In genomic region chr19:11194657-11195056, GRCh38 we compare ENCODE assay signal across 2 cellular contexts.
TF ChIP-seq lines count a peak whose summit lies in the region.

No MANE protein-coding gene starts in this region.

TF ChIP-seq in liver, 16 proteins besides CTCF, POLR2A, EP300 and RAD21:
- TF ChIP-seq SP1 (IDR thresholded peaks at IDR 0.05) = no peak
- TF ChIP-seq GABPA (IDR thresholded peaks at IDR 0.05 in 1 of 2, conservative IDR thresholded peaks at IDR 0.05 in 1 of 2) = no peak
- TF ChIP-seq HNF4A (conservative IDR thresholded peaks at IDR 0.05) = no peak
- TF ChIP-seq FOXA1 (IDR thresholded peaks at IDR 0.05) = no peak
- no peak for TF ChIP-seq MAX (IDR thresholded peaks at IDR 0.05)
- no peak for TF ChIP-seq ATF3 (IDR thresholded peaks at IDR 0.05)
- no peak for TF ChIP-seq RXRA (IDR thresholded peaks at IDR 0.05)
- no peak for TF ChIP-seq JUND (IDR thresholded peaks at IDR 0.05)
- TF ChIP-seq NR2F2 (IDR thresholded peaks at IDR 0.05) = no peak
- TF ChIP-seq TAF1 (conservative IDR thresholded peaks at IDR 0.05) = no peak
- no peak for TF ChIP-seq REST (IDR thresholded peaks at IDR 0.05)
- no peak for TF ChIP-seq ZBTB33 (IDR thresholded peaks at IDR 0.05)
- no peak for TF ChIP-seq HNF4G (IDR thresholded peaks at IDR 0.05)
- no peak for TF ChIP-seq YY1 (IDR thresholded peaks at IDR 0.05)

TF ChIP-seq in HepG2, 621 proteins besides CTCF, POLR2A, EP300 and RAD21:
- TF ChIP-seq E2F1 (CRISPR knock-in tag; IDR thresholded peaks at IDR 0.05) (no peak), ZNF552 (CRISPR knock-in tag; IDR thresholded peaks at IDR 0.05; ENCODE audit: borderline replicate concordance) (no peak), ZNF780A (CRISPR knock-in tag; IDR thresholded peaks at IDR 0.05) (no peak), ZNF678 (CRISPR knock-in tag; IDR thresholded peaks at IDR 0.05) (no peak), ZNF607 (CRISPR knock-in tag; IDR thresholded peaks at IDR 0.05; ENCODE audit: borderline replicate concordance) (no peak), ZNF512B (CRISPR knock-in tag; IDR thresholded peaks at IDR 0.05; ENCODE audit: borderline replicate concordance) (no peak), ZNF468 (CRISPR knock-in tag; IDR thresholded peaks at IDR 0.05) (no peak), ZNF30 (CRISPR knock-in tag; IDR thresholded peaks at IDR 0.05) (no peak), GATA4 (IDR thresholded peaks at IDR 0.05; ENCODE audit: borderline replicate concordance, low read depth) (no peak), ZNF3 (CRISPR knock-in tag; IDR thresholded peaks at IDR 0.05) (no peak), ZNF136 (CRISPR knock-in tag; IDR thresholded peaks at IDR 0.05; ENCODE audit: low read depth) (no peak), ZBTB2 (CRISPR knock-in tag; IDR thresholded peaks at IDR 0.05; ENCODE audit: low read depth) (no peak), BCL6 (CRISPR knock-in tag; IDR thresholded peaks at IDR 0.05) (no peak), ZGPAT (CRISPR knock-in tag; IDR thresholded peaks at IDR 0.05) (no peak)
TF ChIP-seq in HepG2: peak in this region for 0.
